15 cellular contexts compared by ENCODE assay signal in the genomic region with DNA sequence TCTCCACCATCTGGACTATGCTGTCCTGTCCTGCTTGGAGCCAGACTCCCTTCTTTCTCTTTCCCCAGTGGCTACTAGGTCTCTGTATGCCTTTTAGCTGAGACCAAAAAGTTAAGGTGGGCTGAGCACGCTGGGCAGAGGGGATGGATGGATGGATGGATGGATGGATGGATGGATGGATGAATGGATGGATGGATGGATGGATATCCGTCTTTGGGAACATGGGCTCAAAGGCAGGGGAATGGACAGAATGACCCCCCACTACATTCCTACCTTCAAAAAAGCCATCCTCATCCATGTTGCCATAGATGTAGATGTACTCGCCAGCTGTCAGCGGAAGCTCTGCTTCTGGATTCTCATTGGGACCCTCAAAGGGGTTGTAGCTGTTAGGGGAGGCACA. TPM values are rescaled to one million over a fixed set of nuclear protein-coding genes. Genes with fewer than 3 reads are reported as not detected.
DNase-seq lines count a peak whose midpoint lies in the region; ATAC-seq and FAIRE-seq lines count a peak whose summit lies in the region.
"Had no signal": no experiment of that assay in that cellular context is flagged by ENCODE, and none has a peak within 500 bp of the region (broad histone marks: within the 10 kb centered on the region; RNA-seq: fewer than 3 reads in every experiment).

No MANE protein-coding gene starts in this region.

- H4K8ac ChIP-seq in neuronal stem cell (ENCODE audit: low read depth, low read length), result no peak overlapping the region

- H2BK15ac ChIP-seq in neuronal stem cell (ENCODE audit: low read length), result no peak overlapping the region

- no peaks in the 10 kb centered on the region for H3K79me1 ChIP-seq in neuronal stem cell (ENCODE audit: low read depth, low read length)

- H3K4me1 Mint-ChIP-seq in naive thymus-derived CD8-positive, alpha-beta T cell, result peaks cover 9 to 16% (median 11%) of the 10 kb centered on the region in 4 donors

- no peak overlapping the region for H3K4me3 Mint-ChIP-seq in naive thymus-derived CD8-positive, alpha-beta T cell
- H3K4me3 Mint-ChIP-seq: CD8-positive, alpha-beta T cell had no signal

- H3K36me3 ChIP-seq in neuronal stem cell (replicated peaks in 1 of 2; ENCODE audit: control insufficient read depth in 2 of 2, insufficient read depth in 2 of 2, low read length in 2 of 2), result peaks cover 0 to 6% of the 10 kb centered on the region in 2 donors

- H3K4me3 ChIP-seq in neuronal stem cell (ENCODE audit: low read length in 2 of 2), result no peak overlapping the region

- H3K18ac ChIP-seq in neuronal stem cell (ENCODE audit: low read length), result no peak overlapping the region

- WGBS in neuronal stem cell (ENCODE audit: extremely low coverage in 2 of 2, insufficient read length in 2 of 2, insufficient replicate concordance in 1 of 2), 2 donors, result no CpG with 5 or more reads among the region's 4 CpGs

- H3K9me3 ChIP-seq in neuronal stem cell (replicated peaks in 1 of 2; ENCODE audit: control insufficient read depth in 2 of 2, insufficient read depth in 1 of 2, low read depth in 1 of 2, low read length in 2 of 2), result no peaks in the 10 kb centered on the region

- no peaks in the 10 kb centered on the region for H3K27me3 Mint-ChIP-seq in naive thymus-derived CD8-positive, alpha-beta T cell

- H3K4me2 ChIP-seq in neuronal stem cell (ENCODE audit: insufficient read depth, low read length, poor library complexity, severe bottlenecking), result no peak overlapping the region

- POLR2A ChIA-PET in naive thymus-derived CD8-positive, alpha-beta T cell (lab: Charles Lee), result interaction anchor here (4.5 to 27.5 kb wide), 3 partner anchors 11 to 39 kb away, joined by 93 to 1631 read pairs (median 709); partner anchors contain the start of genes SUPT4H1 and TSPOAP1

- no peak overlapping the region for H3K27ac Mint-ChIP-seq in activated naive CD4-positive, alpha-beta T cell treated with anti-CD3 and anti-CD28 coated beads, Interleukin-2, amount 50 U/mL, for 72 hours
- H3K27ac Mint-ChIP-seq in naive thymus-derived CD8-positive, alpha-beta T cell, result no peak overlapping the region
- H3K27ac Mint-ChIP-seq: CD8-positive, alpha-beta T cell had no signal

- H2AK5ac ChIP-seq in neuronal stem cell (ENCODE audit: low read depth, low read length), result no peak overlapping the region

- H3K9me3 Mint-ChIP-seq in activated naive CD4-positive, alpha-beta T cell treated with anti-CD3 and anti-CD28 coated beads, Interleukin-2, amount 50 U/mL, for 72 hours, result no peaks in the 10 kb centered on the region
- no peaks in the 10 kb centered on the region for H3K9me3 Mint-ChIP-seq in naive thymus-derived CD8-positive, alpha-beta T cell
- H3K9me3 Mint-ChIP-seq: CD8-positive, alpha-beta T cell had no signal

- H2BK5ac ChIP-seq in neuronal stem cell (ENCODE audit: low read length), result no peak overlapping the region

- H3K27ac ChIP-seq in neuronal stem cell (replicated peaks; ENCODE audit: low read length), result no peak overlapping the region

- H3K9ac ChIP-seq in neuronal stem cell (ENCODE audit: low read depth, low read length, poor library complexity), result no peak overlapping the region

- H3K14ac ChIP-seq in neuronal stem cell (ENCODE audit: low read length), result no peak overlapping the region

- DNase-seq in activated naive CD4-positive, alpha-beta T cell treated with anti-CD3 and anti-CD28 coated beads, Interleukin-2, amount 50 U/mL, for 72 hours (ENCODE audit: low spot score in 2 of 2), result peak; percentile 1 to 11
- no peak for DNase-seq in activated naive CD4-positive, alpha-beta T cell treated with anti-CD3 and anti-CD28 coated beads, Interleukin-2, amount 50 U/mL, for 16 hours
- DNase-seq in HTR-8/SVneo (ENCODE audit: insufficient read length, low spot score) (no peak), neuronal stem cell (ENCODE audit: low spot score) (no peak), NCI-H1694 treated with DMSO at 0.1 percent for 48 hours (lab: John Stamatoyannopoulos, UW) (no peak)
- no peak for DNase-seq in naive thymus-derived CD8-positive, alpha-beta T cell
- no peak for DNase-seq in activated CD4-positive, alpha-beta T cell treated with anti-CD3 and anti-CD28 coated beads, Interleukin-2, amount 50 U/mL, for 4 hours
- DNase-seq: GF-D8, Karpas-422, NCI-H1930, NCI-H82 had no signal

- no peaks in the 10 kb centered on the region for H3K27me3 ChIP-seq in neuronal stem cell (ENCODE audit: control insufficient read depth in 3 of 3, insufficient read depth in 3 of 3, low read depth in 1 of 3, low read length in 3 of 3)

- no peaks in the 10 kb centered on the region for H3K4me1 ChIP-seq in neuronal stem cell (ENCODE audit: control insufficient read depth in 2 of 2, insufficient read depth in 1 of 2, low read depth in 1 of 2, low read length in 2 of 2)

- no peak overlapping the region for H2BK120ac ChIP-seq in neuronal stem cell (ENCODE audit: low read depth, low read length)

- no peak for ATAC-seq in activated naive CD4-positive, alpha-beta T cell treated with anti-CD3 and anti-CD28 coated beads, Interleukin-2, amount 50 U/mL, for 72 hours
- no peak for ATAC-seq in naive thymus-derived CD8-positive, alpha-beta T cell
- ATAC-seq: CD8-positive, alpha-beta T cell; Right ventricle myocardium inferior had no signal

- no peak overlapping the region for H2BK12ac ChIP-seq in neuronal stem cell (ENCODE audit: low read length)

- no peaks in the 10 kb centered on the region for H3K36me3 Mint-ChIP-seq in activated naive CD4-positive, alpha-beta T cell treated with anti-CD3 and anti-CD28 coated beads, Interleukin-2, amount 50 U/mL, for 72 hours
- H3K36me3 Mint-ChIP-seq in naive thymus-derived CD8-positive, alpha-beta T cell, result peaks cover 0 to 6% (median 0%) of the 10 kb centered on the region in 3 donors

- H2AFZ ChIP-seq in neuronal stem cell (ENCODE audit: low read length), result no peak overlapping the region

- peak; percentile 20 for FAIRE-seq in HTR-8/SVneo (lab: Jason Lieb, UNC)
- FAIRE-seq: H1 had no signal

- H3K23ac ChIP-seq in neuronal stem cell (ENCODE audit: low read depth, low read length, poor library complexity), result peak overlapping the region; percentile 73

- no peak overlapping the region for H4K91ac ChIP-seq in neuronal stem cell (ENCODE audit: low read depth, low read length, poor library complexity)

- H3K4ac ChIP-seq in neuronal stem cell (ENCODE audit: low read length), result no peak overlapping the region

RNA-seq across cellular contexts. Expression of gene TSPOAP1, which starts 12.8 kb away (rescaled TPM):
- total RNA-seq in activated naive CD4-positive, alpha-beta T cell treated with anti-CD3 and anti-CD28 coated beads, Interleukin-2, amount 50 U/mL, for 72 hours, result 100 to 1,000 TPM in 1 of 2 donors, 10 to 100 TPM in 1; 19.2 to 123 TPM
- 26.2 TPM for polyA plus RNA-seq in neuronal stem cell (2013, experiment 1 of 2)
- polyA plus RNA-seq in neuronal stem cell (2013, experiment 2 of 2), result 25.2 TPM
- total RNA-seq in naive thymus-derived CD8-positive, alpha-beta T cell, result 10 to 100 TPM; 15.2 to 15.4 TPM
- polyA plus RNA-seq in naive thymus-derived CD8-positive, alpha-beta T cell, result 1 to 10 TPM in 2 of 3 donors, under 1 TPM in 1; 0.43 to 1.9 (median 1.5) TPM
- total RNA-seq: NCI-H460 had no signal

RNA-seq across cellular contexts. Expression of gene MPO, which starts 35.0 kb away (rescaled TPM):
- total RNA-seq in activated naive CD4-positive, alpha-beta T cell treated with anti-CD3 and anti-CD28 coated beads, Interleukin-2, amount 50 U/mL, for 72 hours, result not detected
- 0.01 TPM for polyA plus RNA-seq in neuronal stem cell (2013, experiment 1 of 2)
- polyA plus RNA-seq in neuronal stem cell (2013, experiment 2 of 2), result not detected
- total RNA-seq in naive thymus-derived CD8-positive, alpha-beta T cell, result not detected
- polyA plus RNA-seq in naive thymus-derived CD8-positive, alpha-beta T cell, result not detected
- total RNA-seq: CD8-positive, alpha-beta T cell; NCI-H460 had no signal

RNA-seq across cellular contexts. Expression of gene SUPT4H1, which starts 36.3 kb away (rescaled TPM):
- 100 to 1,000 TPM; 105 to 141 TPM for total RNA-seq in activated naive CD4-positive, alpha-beta T cell treated with anti-CD3 and anti-CD28 coated beads, Interleukin-2, amount 50 U/mL, for 72 hours
- polyA plus RNA-seq in neuronal stem cell (2013, experiment 1 of 2), result 75.6 TPM
- 76.4 TPM for polyA plus RNA-seq in neuronal stem cell (2013, experiment 2 of 2)
- total RNA-seq in naive thymus-derived CD8-positive, alpha-beta T cell, result 10 to 100 TPM; 58.2 to 65.9 TPM
- polyA plus RNA-seq in naive thymus-derived CD8-positive, alpha-beta T cell, result 10 to 100 TPM; 63.7 to 97.4 (median 76.1) TPM

Comparison
In these comparisons a context has a peak if more than half of its experiments do, and no peak if none do; other contexts are left out.
1. DNase-seq: peak in activated naive CD4-positive, alpha-beta T cell treated with anti-CD3 and anti-CD28 coated beads, Interleukin-2, amount 50 U/mL, for 72 hours (2 of 2); none in activated naive CD4-positive, alpha-beta T cell treated with anti-CD3 and anti-CD28 coated beads, Interleukin-2, amount 50 U/mL, for 16 hours (single experiment), HTR-8/SVneo (single experiment), neuronal stem cell (single experiment), naive thymus-derived CD8-positive, alpha-beta T cell (0 of 10), activated CD4-positive, alpha-beta T cell treated with anti-CD3 and anti-CD28 coated beads, Interleukin-2, amount 50 U/mL, for 4 hours (0 of 2) and NCI-H1694 treated with DMSO at 0.1 percent for 48 hours (single experiment).